In genomic region chr17:81517339-81518112, GRCh38 we compare ENCODE assay signal across 8 cellular contexts. TPM values are rescaled to one million over a fixed set of nuclear protein-coding genes. Genes with fewer than 3 reads are reported as not detected.
DNase-seq lines count a peak whose midpoint lies in the region; ATAC-seq and TF ChIP-seq lines count a peak whose summit lies in the region.

No MANE protein-coding gene starts in this region.

- no peaks in the 10 kb centered on the region for H3K36me3 ChIP-seq in HEK293 (ENCODE audit: control insufficient read depth in 2 of 2, insufficient read depth in 1 of 2, low read length in 2 of 2)
- H3K36me3 ChIP-seq in transverse colon, result no peaks in the 10 kb centered on the region

- POLR2A ChIA-PET in HEK293 (lab: Yijun Ruan, JAX), result interaction anchor here (0.6 to 4.4 kb wide), 9 partner anchors 10 to 294 kb away, joined by 3 to 42 read pairs (median 3); partner anchors contain the start of genes CEP131 and FAAP100

- H3K27ac ChIP-seq in HEK293 (ENCODE audit: extremely low read depth, low read depth, low read length) (no peak overlapping the region), right cardiac atrium (ENCODE audit: low read length) (no peak overlapping the region), transverse colon (peak overlapping the region; percentile 99 to 100 (median 100))

- TF ChIP-seq POLR2A in Raji (IDR thresholded peaks at IDR 0.05; ENCODE audit: insufficient read depth, low read depth, low read length), result peak; percentile 76
- no peak for TF ChIP-seq POLR2A in transverse colon (IDR thresholded peaks at IDR 0.05)

- TF ChIP-seq CTCF in GM12875 (IDR thresholded peaks at IDR 0.05; ENCODE audit: borderline replicate concordance, insufficient read depth, low read depth, low read length), result 0 out of 2 replicates have a peak, but pooled peaks have one; percentile 6
- no peak for TF ChIP-seq CTCF in HEK293 (tag by site-specific recombination; IDR thresholded peaks at IDR 0.05)
- TF ChIP-seq CTCF in transverse colon (IDR thresholded peaks at IDR 0.05), result no peak

- no peak for TF ChIP-seq EP300 in transverse colon (IDR thresholded peaks at IDR 0.05; ENCODE audit: low read depth)

- no peaks in the 10 kb centered on the region for H3K27me3 ChIP-seq in right cardiac atrium (ENCODE audit: control insufficient read depth, insufficient read depth)
- H3K27me3 ChIP-seq in transverse colon, result peaks cover 1% of the 10 kb centered on the region

- peak overlapping the region; percentile 71 for H3K4me3 ChIP-seq in GM12875 (ENCODE audit: low read depth, low read length)
- H3K4me3 ChIP-seq in HEK293 (ENCODE audit: low read depth, low read length), result no peak overlapping the region
- no peak overlapping the region for H3K4me3 ChIP-seq in right cardiac atrium (ENCODE audit: low read length)
- H3K4me3 ChIP-seq in transverse colon, result peak overlapping the region in 2 of 4 donors; percentile 82 to 87

- CTCF ChIA-PET in HEK293 (lab: Yijun Ruan, JAX), result interaction anchor here (0.6 to 3.6 kb wide), 6 partner anchors 20 to 316 kb away, joined by 3 to 25 read pairs (median 3); no protein-coding TSS in a partner anchor

- H3K9me3 ChIP-seq in HEK293 (ENCODE audit: control insufficient read depth, insufficient read depth, low read depth, low read length), result no peaks in the 10 kb centered on the region
- H3K9me3 ChIP-seq in right cardiac atrium (ENCODE audit: control insufficient read depth, low read length), result no peaks in the 10 kb centered on the region
- H3K9me3 ChIP-seq in transverse colon, result no peaks in the 10 kb centered on the region

- H3K4me1 ChIP-seq in HEK293 (ENCODE audit: control insufficient read depth, insufficient read depth, low read length) (peaks cover 14% of the 10 kb centered on the region), right cardiac atrium (ENCODE audit: control insufficient read depth, insufficient read depth, low read length) (peaks cover 5% of the 10 kb centered on the region), transverse colon (peaks cover 43 to 53% (median 48%) of the 10 kb centered on the region in 4 donors)

- intact Hi-C loops in right cardiac atrium (cut with DNase I) (loop anchor here in 1 of 4 donors (5.0 kb wide), 1 partner anchor 35 kb away; the partner anchor contains the start of gene FAAP100), transverse colon (cut with DNase I; ENCODE audit: low total_unique reads) (no loop called here)

- in situ Hi-C loops in transverse colon (cut with MboI; ENCODE audit: low pct_ligation_motif_present in 1 of 4, low pct_unique_long_range_greater_than_20kb in 1 of 4, low sequenced_read_pairs in 3 of 4), result no loop called here

- WGBS in right cardiac atrium, result 51% methylated on average over 24 of the region's 24 CpGs
- WGBS in transverse colon (ENCODE audit: low coverage in 1 of 2), 2 donors, result 58 to 80% methylated on average over 3 to 22 of the region's 24 CpGs

- peak in 2 of 3 donors; percentile 56 to 67 for DNase-seq in right cardiac atrium
- DNase-seq in transverse colon, result peak; percentile 67
- no peak for DNase-seq in NCI-H2196 treated with DMSO at 0.1 percent for 48 hours (lab: John Stamatoyannopoulos, UW; ENCODE audit: unreplicated experiment)
- DNase-seq in activated CD4-positive, alpha-beta T cell treated with anti-CD3 and anti-CD28 coated beads, Interleukin-2, amount 50 U/mL, for 1 hour, result no peak

- ATAC-seq in right cardiac atrium, result no peak
- no peak for ATAC-seq in HG03039 (IDR thresholded peaks at IDR 0.05; ENCODE audit: unreplicated experiment)

TF ChIP-seq in HEK293, 187 proteins besides CTCF, POLR2A, EP300 and RAD21:
- 0 out of 2 replicates have a peak, but pooled peaks have one; percentile 23 for TF ChIP-seq GLIS2 (tag by site-specific recombination; IDR thresholded peaks at IDR 0.05)
- peak; percentile 28; the same call in 1 of the 2 replicates for TF ChIP-seq ZBTB8A (tag by site-specific recombination; IDR thresholded peaks at IDR 0.05)
- peak; percentile 26 for TF ChIP-seq ZIC2 (tag by site-specific recombination; IDR thresholded peaks at IDR 0.05)
- TF ChIP-seq MZF1 (tag by site-specific recombination; IDR thresholded peaks at IDR 0.05; ENCODE audit: borderline replicate concordance), result 0 out of 2 replicates have a peak, but pooled peaks have one; percentile 20
- no peak for TF ChIP-seq REPIN1 (tag by site-specific recombination; IDR thresholded peaks at IDR 0.05; ENCODE audit: low read depth)
- peak; percentile 59; the same call in 1 of the 2 replicates for TF ChIP-seq ZNF600 (tag by site-specific recombination; IDR thresholded peaks at IDR 0.05)
- TF ChIP-seq PATZ1 (tag by site-specific recombination; IDR thresholded peaks at IDR 0.05), result peak; percentile 51; the same call in 1 of the 2 replicates
- no peak for TF ChIP-seq ZNF660 (tag by site-specific recombination; IDR thresholded peaks at IDR 0.05)

RNA-seq across cellular contexts. Expression of gene ACTG1, which starts 4.9 kb away (rescaled TPM):
- 100 to 1,000 TPM; 347 to 772 (median 510) TPM for total RNA-seq in right cardiac atrium
- 410 TPM for polyA plus RNA-seq in right cardiac atrium
- 1,000 to 10,000 TPM; 2,099 to 4,882 (median 4,009) TPM for total RNA-seq in transverse colon

RNA-seq across cellular contexts. Expression of gene FSCN2, which starts 10.7 kb away (rescaled TPM):
- total RNA-seq in right cardiac atrium, result under 1 TPM; 0.45 to 0.63 (median 0.53) TPM
- 0.48 TPM for polyA plus RNA-seq in right cardiac atrium
- 10 to 100 TPM in 2 of 4 donors, 1 to 10 TPM in 2; 2.3 to 36.4 (median 17.2) TPM for total RNA-seq in transverse colon

RNA-seq across cellular contexts. Expression of gene FAAP100, which starts 34.6 kb away (rescaled TPM):
- total RNA-seq in right cardiac atrium, result 10 to 100 TPM; 12.0 to 15.3 (median 13.5) TPM
- polyA plus RNA-seq in right cardiac atrium, result 13.0 TPM
- total RNA-seq in transverse colon, result 10 to 100 TPM; 26.2 to 90.5 (median 37.4) TPM

Comparison
In these comparisons a context has a peak if more than half of its experiments do, and no peak if none do; other contexts are left out.
1. H3K27ac ChIP-seq: peak in transverse colon (4 of 4); none in HEK293 (single experiment) and right cardiac atrium (single experiment).
2. DNase-seq: peak in right cardiac atrium (2 of 3) and transverse colon (single experiment); none in NCI-H2196 treated with DMSO at 0.1 percent for 48 hours (single experiment) and activated CD4-positive, alpha-beta T cell treated with anti-CD3 and anti-CD28 coated beads, Interleukin-2, amount 50 U/mL, for 1 hour (single experiment).